Comparison of ENCODE assay signal across 8 cellular contexts in the genomic region with DNA sequence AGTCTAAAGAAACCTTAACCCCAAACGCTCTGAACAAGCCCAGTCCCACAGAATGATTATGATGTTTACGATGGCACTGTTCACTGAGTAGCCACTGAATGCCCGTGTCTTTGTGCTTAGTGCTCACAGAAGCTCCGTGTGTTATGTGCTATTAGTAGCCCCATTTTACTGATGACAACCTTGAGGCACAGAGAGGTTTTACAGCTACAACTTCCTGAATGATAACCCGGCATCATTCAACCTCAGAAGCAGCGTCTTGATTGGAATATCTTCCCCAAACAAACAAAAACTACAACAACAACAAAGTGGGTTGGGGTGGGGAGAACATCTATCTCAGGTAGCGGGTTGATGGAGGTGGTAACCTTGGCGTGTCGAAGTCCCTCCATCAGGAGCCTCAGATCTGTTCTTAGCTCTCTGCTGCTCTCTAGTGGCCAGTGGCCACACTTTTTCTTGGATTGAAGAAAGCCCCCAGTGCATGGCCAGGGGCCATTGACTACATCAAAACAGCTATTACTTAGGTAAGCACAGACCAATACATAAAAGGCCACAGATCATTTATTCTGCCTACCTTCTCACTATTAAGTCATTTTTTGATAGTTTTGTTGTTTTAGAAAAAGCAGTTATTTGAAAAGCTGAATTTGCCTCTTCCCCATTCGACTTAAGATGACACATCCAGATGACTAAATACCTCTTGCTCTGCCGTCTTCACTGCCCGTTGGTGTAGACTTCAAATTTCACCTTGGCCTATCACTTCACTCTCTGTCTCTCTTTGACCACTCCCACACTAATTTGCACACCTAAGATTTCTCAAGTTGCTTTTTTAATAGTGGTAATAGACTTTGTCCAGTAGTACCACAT.
A peak's percentile ranks its signal among the peaks of the same experiment; 100 is the strongest.
DNase-seq lines count a peak whose midpoint lies in the region; ATAC-seq and TF ChIP-seq lines count a peak whose summit lies in the region.

No MANE protein-coding gene starts in this region.

- no peak for TF ChIP-seq POLR2A in heart left ventricle (IDR thresholded peaks at IDR 0.05)
- no peak for TF ChIP-seq POLR2A in gastrocnemius medialis (IDR thresholded peaks at IDR 0.05)

- H3K4me1 ChIP-seq in heart left ventricle (peaks cover 0 to 3% (median 0%) of the 10 kb centered on the region in 12 donors), gastrocnemius medialis (no peaks in the 10 kb centered on the region)

- TF ChIP-seq CTCF in heart left ventricle (IDR thresholded peaks at IDR 0.05) = peak; percentile 48 to 79 (median 66)
- TF ChIP-seq CTCF in gastrocnemius medialis (IDR thresholded peaks at IDR 0.05 in 4 of 5, conservative IDR thresholded peaks at IDR 0.05 in 1 of 5) = peak in 3 of 5 experiments; percentile 32 to 46 (median 36)

- H3K4me1 Mint-ChIP-seq in activated T-helper 1 cell treated with anti-CD3 and anti-CD28 coated beads, Interleukin-12 subunit alpha, Interleukin-12 subunit beta, Interleukin-2, Interleukin-4 antibody, amounts not matched to agents 30 ng/mL and 10 ng/mL and 1 ng/mL, durations not matched to agents 14 hours and 24 hours and 36 hours (ENCODE audit: low read depth) = no peaks in the 10 kb centered on the region

- H3K36me3 ChIP-seq in heart left ventricle (no peaks in the 10 kb centered on the region), gastrocnemius medialis (no peaks in the 10 kb centered on the region)

- no peak overlapping the region for H3K4me3 ChIP-seq in heart left ventricle
- H3K4me3 ChIP-seq in gastrocnemius medialis = no peak overlapping the region

- in situ Hi-C loops in gastrocnemius medialis (cut with MboI; ENCODE audit: low sequenced_read_pairs in 4 of 4) = no loop called here

- H3K27ac ChIP-seq in heart left ventricle (no peak overlapping the region), gastrocnemius medialis (no peak overlapping the region)

- no peak overlapping the region for H3K4me3 Mint-ChIP-seq in activated T-helper 1 cell treated with anti-CD3 and anti-CD28 coated beads, Interleukin-12 subunit alpha, Interleukin-12 subunit beta, Interleukin-2, Interleukin-4 antibody, amounts not matched to agents 30 ng/mL and 10 ng/mL and 1 ng/mL, durations not matched to agents 14 hours and 24 hours and 36 hours

- no peak overlapping the region for H3K27ac Mint-ChIP-seq in activated T-helper 1 cell treated with anti-CD3 and anti-CD28 coated beads, Interleukin-12 subunit alpha, Interleukin-12 subunit beta, Interleukin-2, Interleukin-4 antibody, amounts not matched to agents 30 ng/mL and 10 ng/mL and 1 ng/mL, durations not matched to agents 14 hours and 24 hours and 36 hours

- H3K9me3 Mint-ChIP-seq in activated T-helper 1 cell treated with anti-CD3 and anti-CD28 coated beads, Interleukin-12 subunit alpha, Interleukin-12 subunit beta, Interleukin-2, Interleukin-4 antibody, amounts not matched to agents 30 ng/mL and 10 ng/mL and 1 ng/mL, durations not matched to agents 14 hours and 24 hours and 36 hours = peaks cover 16% of the 10 kb centered on the region

- DNase-seq in COLO829 (ENCODE audit: low spot score) (peak; percentile 61), NCI-H446 (lab: John Stamatoyannopoulos, UW) (peak; percentile 71 to 85), heart left ventricle (peak in 4 of 5 donors; percentile 20 to 38 (median 31)), gastrocnemius medialis (peak in 1 of 2 donors; percentile 11), NCI-H2196 (lab: John Stamatoyannopoulos, UW; ENCODE audit: unreplicated experiment) (no peak)
- DNase-seq in activated T-helper 1 cell treated with anti-CD3 and anti-CD28 coated beads, Interleukin-12 subunit alpha, Interleukin-12 subunit beta, Interleukin-2, Interleukin-4 antibody, amounts not matched to agents 30 ng/mL and 10 ng/mL and 1 ng/mL, durations not matched to agents 14 hours and 24 hours and 36 hours (ENCODE audit: low spot score) = peak; percentile 2

- intact Hi-C loops in activated T-helper 1 cell treated with anti-CD3 and anti-CD28 coated beads, Interleukin-12 subunit alpha, Interleukin-12 subunit beta, Interleukin-2, Interleukin-4 antibody, amounts not matched to agents 30 ng/mL and 10 ng/mL and 1 ng/mL, durations not matched to agents 14 hours and 24 hours and 36 hours (cut with micrococcal nuclease) = no loop called here
- intact Hi-C loops in heart left ventricle (cut with DNase I) = no loop called here
- intact Hi-C loops in gastrocnemius medialis (cut with DNase I; ENCODE audit: low total_unique reads) = no loop called here

- no peaks in the 10 kb centered on the region for H3K27me3 Mint-ChIP-seq in activated T-helper 1 cell treated with anti-CD3 and anti-CD28 coated beads, Interleukin-12 subunit alpha, Interleukin-12 subunit beta, Interleukin-2, Interleukin-4 antibody, amounts not matched to agents 30 ng/mL and 10 ng/mL and 1 ng/mL, durations not matched to agents 14 hours and 24 hours and 36 hours (ENCODE audit: insufficient read depth)

- H3K27me3 ChIP-seq in heart left ventricle (no peaks in the 10 kb centered on the region), gastrocnemius medialis (no peaks in the 10 kb centered on the region)

- WGBS in heart left ventricle, 4 donors = 48 to 60% (median 51%) methylated on average over 12 of the region's 12 CpGs

- H3K36me3 Mint-ChIP-seq in activated T-helper 1 cell treated with anti-CD3 and anti-CD28 coated beads, Interleukin-12 subunit alpha, Interleukin-12 subunit beta, Interleukin-2, Interleukin-4 antibody, amounts not matched to agents 30 ng/mL and 10 ng/mL and 1 ng/mL, durations not matched to agents 14 hours and 24 hours and 36 hours (ENCODE audit: low read depth) = no peaks in the 10 kb centered on the region

- ATAC-seq in GM18868 (IDR thresholded peaks at IDR 0.05; ENCODE audit: unreplicated experiment) (peak; percentile 97), HG03066 (IDR thresholded peaks at IDR 0.05; ENCODE audit: low read depth, unreplicated experiment) (peak; percentile 90), heart left ventricle (peak in 3 of 4 donors; percentile 48 to 53 (median 52)), gastrocnemius medialis (no peak)

- H3K9me3 ChIP-seq in heart left ventricle = peaks cover 0 to 5% (median under 1%) of the 10 kb centered on the region in 12 donors
- no peaks in the 10 kb centered on the region for H3K9me3 ChIP-seq in gastrocnemius medialis

Comparison
In these comparisons a context has a peak if more than half of its experiments do, and no peak if none do; other contexts are left out.
1. ATAC-seq: peak in GM18868 (single experiment), HG03066 (single experiment) and heart left ventricle (3 of 4); none in gastrocnemius medialis (0 of 2).